18 cellular contexts compared by ENCODE assay signal in genomic region chr5:116420540-116420939, GRCh38.
DNase-seq lines count a peak whose midpoint lies in the region; ATAC-seq, FAIRE-seq and TF ChIP-seq lines count a peak whose summit lies in the region.
"Had no signal": no experiment of that assay in that cellular context is flagged by ENCODE, and none has a peak within 500 bp of the region (broad histone marks: within the 10 kb centered on the region; RNA-seq: fewer than 3 reads in every experiment).

No MANE protein-coding gene starts in this region.

- in situ Hi-C loops in gastrocnemius medialis (cut with MboI; ENCODE audit: low sequenced_read_pairs in 4 of 4), result no loop called here

- H2AFZ ChIP-seq in endothelial cell of umbilical vein (ENCODE audit: low read depth, low read length), result no peak overlapping the region

- H3K36me3 ChIP-seq in endothelial cell of umbilical vein (ENCODE audit: control insufficient read depth in 2 of 2, extremely low read depth in 1 of 2, insufficient read depth in 2 of 2, low read length in 2 of 2) (no peaks in the 10 kb centered on the region), gastrocnemius medialis (no peaks in the 10 kb centered on the region)
- H3K36me3 ChIP-seq: SJCRH30 had no signal

- dilution Hi-C loops in endothelial cell of umbilical vein (cut with MboI; ENCODE audit: extremely low pct_ligation_motif_present, low sequenced_read_pairs), result no loop called here

- no peak overlapping the region for H3K9ac ChIP-seq in endothelial cell of umbilical vein (replicated peaks; ENCODE audit: extremely low read depth, insufficient read depth, low read length)

- no peaks in the 10 kb centered on the region for H3K9me1 ChIP-seq in endothelial cell of umbilical vein (replicated peaks; ENCODE audit: control insufficient read depth, extremely low read depth, insufficient read depth, low read length)

- no TSS peak for BruUV-seq in endothelial cell of umbilical vein (replicated peaks; lab: Mats Ljungman, UMichigan)

- H3K27ac ChIP-seq in endothelial cell of umbilical vein (ENCODE audit: insufficient read depth, low read depth, low read length) (no peak overlapping the region), gastrocnemius medialis (no peak overlapping the region)
- H3K27ac ChIP-seq: C4-2B, SJCRH30 had no signal

- ATAC-seq in gastrocnemius medialis, result peak; percentile 33 to 65
- ATAC-seq: Panc1 had no signal

- POLR2A ChIA-PET in endothelial cell of umbilical vein (lab: Charles Lee), result no interaction called here

- CTCF ChIA-PET in endothelial cell of umbilical vein (lab: Charles Lee), result no interaction called here

- intact Hi-C loops in endothelial cell of umbilical vein (cut with micrococcal nuclease) (no loop called here), gastrocnemius medialis (cut with DNase I; ENCODE audit: low total_unique reads) (no loop called here)

- no peak overlapping the region for H3K4me3 ChIP-seq in endothelial cell of umbilical vein (replicated peaks in 1 of 3; ENCODE audit: insufficient read depth in 1 of 3, low read depth in 1 of 3, low read length in 3 of 3)
- H3K4me3 ChIP-seq in gastrocnemius medialis, result no peak overlapping the region
- H3K4me3 ChIP-seq: SJCRH30 had no signal

- peak; percentile 49 for DNase-seq in NCI-H510A treated with DMSO at 0.1 percent for 48 hours (lab: John Stamatoyannopoulos, UW)
- DNase-seq in NCI-H510A (lab: John Stamatoyannopoulos, UW), result no peak
- DNase-seq in COR-L47 (lab: John Stamatoyannopoulos, UW), result peak; percentile 24
- peak; percentile 43 for DNase-seq in endothelial cell of umbilical vein (ENCODE audit: low read depth, low spot score)
- no peak for DNase-seq in gastrocnemius medialis
- no peak for DNase-seq in NCI-H2029 treated with DMSO at 0.1 percent for 48 hours (lab: John Stamatoyannopoulos, UW)
- DNase-seq in foreskin melanocyte, result no peak
- DNase-seq: 8988T; CD8-positive, alpha-beta memory T cell; DMS79 treated with DMSO at 0.1 percent for 48 hours; Karpas-422; MV-4-11; NCI-H187; NCI-H2107; NCI-H748 treated with DMSO at 0.1 percent for 48 hours; SJCRH30 had no signal

- no peaks in the 10 kb centered on the region for H4K20me1 ChIP-seq in endothelial cell of umbilical vein (replicated peaks; ENCODE audit: control insufficient read depth, extremely low read depth, insufficient read depth, low read length)

- H3K4me2 ChIP-seq in endothelial cell of umbilical vein (ENCODE audit: insufficient read depth, low read length), result no peak overlapping the region

- TF ChIP-seq CTCF in endothelial cell of umbilical vein (IDR thresholded peaks at IDR 0.05; ENCODE audit: extremely low read depth in 1 of 2, insufficient read depth in 1 of 2, low read depth in 1 of 2, low read length in 2 of 2), result no peak
- TF ChIP-seq CTCF in gastrocnemius medialis (IDR thresholded peaks at IDR 0.05 in 4 of 5, conservative IDR thresholded peaks at IDR 0.05 in 1 of 5), result no peak

- H3K4me1 ChIP-seq in endothelial cell of umbilical vein (ENCODE audit: control insufficient read depth, extremely low read depth, insufficient read depth, low read length) (no peaks in the 10 kb centered on the region), gastrocnemius medialis (no peaks in the 10 kb centered on the region)

- H3K79me2 ChIP-seq in endothelial cell of umbilical vein (ENCODE audit: control insufficient read depth, insufficient read depth, low read length), result no peaks in the 10 kb centered on the region

- H3K9me3 ChIP-seq in endothelial cell of umbilical vein (replicated peaks; ENCODE audit: control insufficient read depth, insufficient read depth, low read length) (no peaks in the 10 kb centered on the region), gastrocnemius medialis (no peaks in the 10 kb centered on the region)
- H3K9me3 ChIP-seq: SJCRH30 had no signal

- FAIRE-seq in endothelial cell of umbilical vein (lab: Jason Lieb, UNC), result no peak

- H3K27me3 ChIP-seq in endothelial cell of umbilical vein (ENCODE audit: control insufficient read depth in 2 of 2, insufficient read depth in 2 of 2, low read length in 2 of 2) (no peaks in the 10 kb centered on the region), gastrocnemius medialis (no peaks in the 10 kb centered on the region)
- H3K27me3 ChIP-seq: SJCRH30 had no signal

- TF ChIP-seq POLR2A in endothelial cell of umbilical vein (IDR thresholded peaks at IDR 0.05; ENCODE audit: low read depth, low read length), result no peak
- TF ChIP-seq POLR2A in gastrocnemius medialis (IDR thresholded peaks at IDR 0.05), result no peak

TF ChIP-seq in endothelial cell of umbilical vein, 7 proteins besides CTCF, POLR2A, EP300 and RAD21:
- TF ChIP-seq JUN (IDR thresholded peaks at IDR 0.05; ENCODE audit: borderline replicate concordance, insufficient read depth, insufficient read length, low read depth) (no peak), EZH2 (IDR thresholded peaks at IDR 0.05; ENCODE audit: borderline replicate concordance, low read depth, low read length, severe bottlenecking) (no peak), GATA2 (IDR thresholded peaks at IDR 0.05; ENCODE audit: insufficient read depth, insufficient read length, low read depth, low read length) (no peak), MYC (IDR thresholded peaks at IDR 0.05; ENCODE audit: low read depth, low read length) (no peak)

Comparison
In these comparisons a context has a peak if more than half of its experiments do, and no peak if none do; other contexts are left out.
1. DNase-seq: peak in NCI-H510A treated with DMSO at 0.1 percent for 48 hours (single experiment), COR-L47 (single experiment) and endothelial cell of umbilical vein (single experiment); none in NCI-H510A (single experiment), gastrocnemius medialis (0 of 2), NCI-H2029 treated with DMSO at 0.1 percent for 48 hours (single experiment) and foreskin melanocyte (single experiment).